ENCODE assay signal across 1 cellular context in the genomic region with DNA sequence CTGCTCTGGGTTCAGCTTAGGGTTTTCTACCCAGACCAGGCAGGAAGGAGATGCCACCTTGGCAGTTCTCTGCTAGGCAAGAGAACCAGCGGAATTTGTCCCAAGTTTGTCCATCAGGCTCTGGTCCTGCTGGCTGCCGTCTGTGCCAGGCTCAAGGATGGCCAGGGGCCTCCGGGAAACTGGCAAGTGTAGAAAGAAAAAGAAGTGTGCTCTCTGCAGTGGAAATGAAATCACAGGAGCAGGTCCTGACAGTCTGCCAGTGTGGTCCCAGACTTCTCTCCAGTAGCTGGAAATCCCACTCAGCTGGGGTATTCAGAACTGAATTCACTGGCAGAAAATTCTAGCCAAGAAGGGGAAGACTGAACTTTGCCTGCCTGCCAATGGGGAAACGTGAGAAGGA.
TF ChIP-seq lines count a peak whose summit lies in the region.

No MANE protein-coding gene starts in this region.

TF ChIP-seq in H1, 55 proteins besides CTCF, POLR2A, EP300 and RAD21 (continued from another document):
- no peak for TF ChIP-seq CHD7 (IDR thresholded peaks at IDR 0.05; ENCODE audit: insufficient replicate concordance, low read length)
- TF ChIP-seq KDM1A (IDR thresholded peaks at IDR 0.05; ENCODE audit: borderline replicate concordance, low read length): no peak
- TF ChIP-seq SP4 (IDR thresholded peaks at IDR 0.05; ENCODE audit: low read length): no peak
- TF ChIP-seq HDAC2 (IDR thresholded peaks at IDR 0.05; ENCODE audit: borderline replicate concordance in 1 of 2, low read depth in 2 of 2, low read length in 2 of 2): no peak
- TF ChIP-seq BCL11A (IDR thresholded peaks at IDR 0.05; ENCODE audit: low read depth in 2 of 2, low read length in 2 of 2): no peak
- TF ChIP-seq CHD2 (IDR thresholded peaks at IDR 0.05; ENCODE audit: low read length): no peak
- TF ChIP-seq RNF2 (IDR thresholded peaks at IDR 0.05; ENCODE audit: borderline replicate concordance, low read depth, low read length, missing control alignments, poor library complexity, severe bottlenecking): no peak
- TF ChIP-seq TAF7 (optimal IDR thresholded peaks at IDR 0.05; ENCODE audit: borderline replicate concordance, low read depth, low read length): no peak
- TF ChIP-seq TCF12 (IDR thresholded peaks at IDR 0.05; ENCODE audit: low read depth, low read length): no peak
- no peak for TF ChIP-seq SIN3A (conservative IDR thresholded peaks at IDR 0.05 in 1 of 2, IDR thresholded peaks at IDR 0.05 in 1 of 2; ENCODE audit: low read depth in 1 of 2, low read length in 2 of 2)
